Comparison of ENCODE assay signal across 13 cellular contexts in genomic region chr10:132626761-132627735, GRCh38.
A peak's percentile ranks its signal among the peaks of the same experiment; 100 is the strongest.
DNase-seq lines count a peak whose midpoint lies in the region; ATAC-seq and TF ChIP-seq lines count a peak whose summit lies in the region.
"Had no signal": no experiment of that assay in that cellular context is flagged by ENCODE, and none has a peak within 500 bp of the region (broad histone marks: within the 10 kb centered on the region; RNA-seq: fewer than 3 reads in every experiment).

No MANE protein-coding gene starts in this region.

- peaks cover 14% of the 10 kb centered on the region for H4K20me1 ChIP-seq in neural progenitor cell (ENCODE audit: low read depth)

- H3K27ac Mint-ChIP-seq in neural progenitor cell = peak overlapping the region; percentile 11

- H3K4me1 Mint-ChIP-seq in neural progenitor cell = peaks cover 32% of the 10 kb centered on the region

- H3K36me3 Mint-ChIP-seq in neural progenitor cell = no peaks in the 10 kb centered on the region
- H3K36me3 Mint-ChIP-seq: natural killer cell treated with Interleukin-12 subunit alpha and Interleukin-12 subunit beta and Interleukin-15 and Interleukin-18, amount 100 ng/mL, for 72 hours had no signal

- no peak overlapping the region for H2AFZ ChIP-seq in neural progenitor cell (replicated peaks)

- H3K4me3 Mint-ChIP-seq in neural progenitor cell = no peak overlapping the region
- H3K4me3 Mint-ChIP-seq: natural killer cell treated with Interleukin-12 subunit alpha and Interleukin-12 subunit beta and Interleukin-15 and Interleukin-18, amount 100 ng/mL, for 72 hours had no signal

- no peak overlapping the region for H3K4me3 ChIP-seq in neural progenitor cell
- H3K4me3 ChIP-seq in transverse colon = no peak overlapping the region

- in situ Hi-C loops in transverse colon (cut with MboI; ENCODE audit: low pct_ligation_motif_present in 1 of 4, low pct_unique_long_range_greater_than_20kb in 1 of 4, low sequenced_read_pairs in 3 of 4) = loop anchor here in 3 of 4 donors (25.0 kb wide), 3 partner anchors 90 to 390 kb away; partner anchors contain the start of genes INPP5A (in 1 of the 3) and PWWP2B (in 1 of the 3)

- H3K27ac ChIP-seq in neural progenitor cell (no peak overlapping the region), transverse colon (peak overlapping the region; percentile 83 to 95 (median 89))
- H3K27ac ChIP-seq: RWPE1 had no signal

- H3K9me3 Mint-ChIP-seq in neural progenitor cell = peaks cover under 1% of the 10 kb centered on the region
- H3K9me3 Mint-ChIP-seq: natural killer cell treated with Interleukin-12 subunit alpha and Interleukin-12 subunit beta and Interleukin-15 and Interleukin-18, amount 100 ng/mL, for 72 hours had no signal

- no peak for TF ChIP-seq POLR2A in transverse colon (IDR thresholded peaks at IDR 0.05)

- no peaks in the 10 kb centered on the region for H3K36me3 ChIP-seq in neural progenitor cell
- no peaks in the 10 kb centered on the region for H3K36me3 ChIP-seq in transverse colon

- TF ChIP-seq CTCF in neural progenitor cell (IDR thresholded peaks at IDR 0.05) (no peak), transverse colon (IDR thresholded peaks at IDR 0.05) (no peak)

- no peaks in the 10 kb centered on the region for H3K4me1 ChIP-seq in neural progenitor cell
- peaks cover 20 to 55% (median 35%) of the 10 kb centered on the region in 4 donors for H3K4me1 ChIP-seq in transverse colon

- H3K9me3 ChIP-seq in neural progenitor cell (ENCODE audit: low read depth) = no peaks in the 10 kb centered on the region
- no peaks in the 10 kb centered on the region for H3K9me3 ChIP-seq in transverse colon

- H3K27me3 Mint-ChIP-seq in neural progenitor cell (ENCODE audit: insufficient read depth, low read depth) = peaks cover 8% of the 10 kb centered on the region

- no peaks in the 10 kb centered on the region for H3K79me2 ChIP-seq in neural progenitor cell (ENCODE audit: low read depth)

- 81% methylated on average over 39 of the region's 39 CpGs; no CpG with 5 or more reads in 1 of the 2 donors for WGBS in transverse colon (ENCODE audit: low coverage in 1 of 2), 2 donors

- H3K27me3 ChIP-seq in neural progenitor cell = no peaks in the 10 kb centered on the region
- H3K27me3 ChIP-seq in transverse colon = no peaks in the 10 kb centered on the region

- intact Hi-C loops in cardiac septum (cut with DNase I) = loop anchor here (2.0 kb wide), 1 partner anchor 36 kb away; no protein-coding TSS in a partner anchor
- intact Hi-C loops in transverse colon (cut with DNase I; ENCODE audit: low total_unique reads) = no loop called here

- H3K9ac ChIP-seq in neural progenitor cell = no peak overlapping the region

- no peaks in the 10 kb centered on the region for H3F3A ChIP-seq in neural progenitor cell (ENCODE audit: low read depth)

- H3K4me2 ChIP-seq in neural progenitor cell = no peak overlapping the region

- TF ChIP-seq EP300 in transverse colon (IDR thresholded peaks at IDR 0.05; ENCODE audit: low read depth) = no peak

- ATAC-seq in HG02938 (IDR thresholded peaks at IDR 0.05; ENCODE audit: unreplicated experiment) = no peak

- peak; percentile 18 to 32 for DNase-seq in SHP77 (lab: John Stamatoyannopoulos, UW)
- DNase-seq in SHP77 treated with DMSO at 0.1 percent for 48 hours (lab: John Stamatoyannopoulos, UW) = no peak
- DNase-seq in cardiac septum (ENCODE audit: low spot score) = peak; percentile 77
- DNase-seq in neural progenitor cell (ENCODE audit: low spot score) = no peak
- DNase-seq in transverse colon = no peak
- DNase-seq in DMS114 treated with DMSO at 0.1 percent for 48 hours (lab: John Stamatoyannopoulos, UW; ENCODE audit: unreplicated experiment) = no peak
- no peak for DNase-seq in MV-4-11 (lab: John Stamatoyannopoulos, UW)
- DNase-seq: ACHN; NCI-H2227 treated with DMSO at 0.1 percent for 48 hours; stimulated activated CD4-positive, alpha-beta T cell treated with anti-CD3 and anti-CD28 coated beads, Interleukin-2, amount 100 ng/mL, for 24 hours had no signal

Comparison
In these comparisons a context has a peak if more than half of its experiments do, and no peak if none do; other contexts are left out.
1. DNase-seq: peak in SHP77 (2 of 2) and cardiac septum (single experiment); none in SHP77 treated with DMSO at 0.1 percent for 48 hours (single experiment), neural progenitor cell (single experiment), transverse colon (single experiment), DMS114 treated with DMSO at 0.1 percent for 48 hours (single experiment) and MV-4-11 (single experiment).